11 cellular contexts compared by ENCODE assay signal in the genomic region with DNA sequence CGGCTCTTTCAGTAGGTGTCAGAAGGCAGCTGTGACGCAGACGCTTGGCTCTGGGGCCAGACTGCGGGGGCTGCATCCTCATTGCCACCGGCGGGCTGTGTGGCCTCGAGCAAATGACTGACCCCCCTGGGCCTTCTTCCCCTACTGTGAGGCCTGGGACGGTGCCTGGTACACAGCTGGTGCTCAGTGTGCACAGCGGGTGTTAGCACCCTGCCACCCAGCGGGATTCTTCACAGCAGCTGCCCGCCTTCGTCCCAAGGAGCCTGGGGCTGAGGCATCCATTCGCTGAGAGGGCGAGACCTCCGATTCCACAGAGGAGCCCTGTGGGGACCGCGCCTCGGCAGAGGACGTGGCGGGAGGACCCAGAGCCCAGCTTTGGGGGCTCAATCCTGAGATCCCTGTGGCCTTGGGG. TPM values are rescaled to one million over a fixed set of nuclear protein-coding genes. Genes with fewer than 3 reads are reported as not detected.
DNase-seq lines count a peak whose midpoint lies in the region; ATAC-seq and TF ChIP-seq lines count a peak whose summit lies in the region.
"Had no signal": no experiment of that assay in that cellular context is flagged by ENCODE, and none has a peak within 500 bp of the region (broad histone marks: within the 10 kb centered on the region; RNA-seq: fewer than 3 reads in every experiment).

No MANE protein-coding gene starts in this region.

- no peaks in the 10 kb centered on the region for H3K27me3 ChIP-seq in muscle layer of duodenum (ENCODE audit: low read depth, low read length)
- H3K27me3 ChIP-seq: BE2C had no signal

- peak overlapping the region; percentile 77 for H3K4me3 Mint-ChIP-seq in activated naive CD4-positive, alpha-beta T cell treated with anti-CD3 and anti-CD28 coated beads, Interleukin-2, amount 10 ng/mL, durations not matched to agents 7 days and 5 days
- no peak overlapping the region for H3K4me3 Mint-ChIP-seq in type B pancreatic cell
- H3K4me3 Mint-ChIP-seq: neural crest cell had no signal

- peaks cover 60% of the 10 kb centered on the region for H3K4me1 Mint-ChIP-seq in activated naive CD4-positive, alpha-beta T cell treated with anti-CD3 and anti-CD28 coated beads, Interleukin-2, amount 10 ng/mL, durations not matched to agents 7 days and 5 days
- H3K4me1 Mint-ChIP-seq in type B pancreatic cell (ENCODE audit: unreplicated experiment), result peaks cover 22% of the 10 kb centered on the region

- peaks cover 8 to 17% of the 10 kb centered on the region in 2 donors for H3K4me1 ChIP-seq in muscle layer of duodenum (ENCODE audit: control insufficient read depth in 1 of 2, insufficient read depth in 2 of 2, low read length in 2 of 2)

- peak overlapping the region; percentile 37 to 42 for H3K4me3 ChIP-seq in muscle layer of duodenum (ENCODE audit: low read depth in 1 of 2, low read length in 2 of 2)

- no peaks in the 10 kb centered on the region for H3K27me3 Mint-ChIP-seq in activated naive CD4-positive, alpha-beta T cell treated with anti-CD3 and anti-CD28 coated beads, Interleukin-2, amount 10 ng/mL, durations not matched to agents 7 days and 5 days
- H3K27me3 Mint-ChIP-seq in type B pancreatic cell, result no peaks in the 10 kb centered on the region

- no peaks in the 10 kb centered on the region for H3K9me3 ChIP-seq in muscle layer of duodenum (ENCODE audit: control insufficient read depth in 1 of 2, low read length in 2 of 2)
- H3K9me3 ChIP-seq: BE2C had no signal

- no peak for DNase-seq in activated naive CD4-positive, alpha-beta T cell treated with anti-CD3 and anti-CD28 coated beads, Interleukin-2, amount 10 ng/mL, durations not matched to agents 7 days and 5 days
- no peak for DNase-seq in activated naive CD4-positive, alpha-beta T cell (lab: John Stamatoyannopoulos, UW)
- no peak for DNase-seq in type B pancreatic cell (ENCODE audit: extremely low spot score, unreplicated experiment)
- no peak for DNase-seq in GM10248 (ENCODE audit: extremely low spot score)
- DNase-seq in GDM1 (lab: John Stamatoyannopoulos, UW), result no peak
- DNase-seq: BE2C, Kasumi-1 had no signal

- peaks cover 35% of the 10 kb centered on the region for H3K36me3 Mint-ChIP-seq in activated naive CD4-positive, alpha-beta T cell treated with anti-CD3 and anti-CD28 coated beads, Interleukin-2, amount 10 ng/mL, durations not matched to agents 7 days and 5 days
- no peaks in the 10 kb centered on the region for H3K36me3 Mint-ChIP-seq in type B pancreatic cell

- H3K27ac ChIP-seq in cingulate gyrus (ENCODE audit: low read depth, low read length) (peak overlapping the region; percentile 83), muscle layer of duodenum (ENCODE audit: low read length) (peak overlapping the region; percentile 96)

- POLR2A ChIA-PET in GM10248 (lab: Yijun Ruan, JAX), result interaction anchor here (2.5 kb wide), 1 partner anchor 10 kb away, joined by 14 read pairs; a partner anchor contains a TSS

- no peaks in the 10 kb centered on the region for H3K36me3 ChIP-seq in muscle layer of duodenum (ENCODE audit: control insufficient read depth in 1 of 2, insufficient read depth in 2 of 2, low read length in 2 of 2)

- peak overlapping the region; percentile 99 for H3K27ac Mint-ChIP-seq in activated naive CD4-positive, alpha-beta T cell treated with anti-CD3 and anti-CD28 coated beads, Interleukin-2, amount 10 ng/mL, durations not matched to agents 7 days and 5 days
- peak overlapping the region; percentile 94 for H3K27ac Mint-ChIP-seq in type B pancreatic cell

- no peak for TF ChIP-seq CTCF in type B pancreatic cell (conservative IDR thresholded peaks at IDR 0.05)
- no peak for TF ChIP-seq CTCF in GM10248 (IDR thresholded peaks at IDR 0.05; ENCODE audit: control extremely low read depth, extremely low read depth, low read depth, missing control alignments)

- ATAC-seq in HG03469 (IDR thresholded peaks at IDR 0.05; ENCODE audit: unreplicated experiment), result no peak

- CTCF ChIA-PET in activated naive CD4-positive, alpha-beta T cell treated with anti-CD3 and anti-CD28 coated beads, Interleukin-2, amount 10 ng/mL, durations not matched to agents 7 days and 5 days (lab: Charles Lee), result no interaction called here
- CTCF ChIA-PET in GM10248 (lab: Yijun Ruan, JAX), result interaction anchor here (1.2 to 1.5 kb wide), 2 partner anchors 9 to 156 kb away, joined by 3 to 4 read pairs; no protein-coding TSS in a partner anchor

- no peaks in the 10 kb centered on the region for H3K9me3 Mint-ChIP-seq in activated naive CD4-positive, alpha-beta T cell treated with anti-CD3 and anti-CD28 coated beads, Interleukin-2, amount 10 ng/mL, durations not matched to agents 7 days and 5 days
- H3K9me3 Mint-ChIP-seq in type B pancreatic cell, result no peaks in the 10 kb centered on the region
- H3K9me3 Mint-ChIP-seq: neural crest cell had no signal

RNA-seq across cellular contexts. Expression of a gene that starts 10.6 kb away (rescaled TPM):
- total RNA-seq in type B pancreatic cell (ENCODE audit: low replicate concordance), result 2.6 and 5.3 TPM in 2 replicates

RNA-seq across cellular contexts. Expression of a gene that starts 55.7 kb away (rescaled TPM):
- 0.24 TPM in 1 of 2 replicates, not detected in the other for total RNA-seq in type B pancreatic cell (ENCODE audit: low replicate concordance)
- total RNA-seq: neural crest cell had no signal
